In genomic region chr17:71600137-71600789, GRCh38 we compare ENCODE assay signal across 19 cellular contexts.
"Had no signal": no experiment of that assay in that cellular context is flagged by ENCODE, and none has a peak within 500 bp of the region (broad histone marks: within the 10 kb centered on the region; RNA-seq: fewer than 3 reads in every experiment).

No MANE protein-coding gene starts in this region.

- H3K27ac ChIP-seq: lower lobe of right lung, suprapubic skin, upper lobe of left lung, WERI-Rb-1 had no signal

- H3K9me3 ChIP-seq: lower lobe of right lung, suprapubic skin, upper lobe of left lung had no signal

- H3K36me3 ChIP-seq: lower lobe of right lung, suprapubic skin, upper lobe of left lung, WERI-Rb-1 had no signal

- DNase-seq: activated CD4-positive, alpha-beta memory T cell treated with anti-CD3 and anti-CD28 coated beads, Interleukin-2, amount 10 ng/mL, durations not matched to agents 7 days and 5 days; activated CD4-positive, alpha-beta T cell treated with anti-CD3 and anti-CD28 coated beads for 36 hours; activated gamma-delta T cell; activated T-cell treated with anti-CD3 and anti-CD28 coated beads, Interleukin-2, amount 50 U/mL, for 48 hours; amygdala; cerebellar nuclear complex; dermis blood vessel endothelial cell; erythroblast; foreskin fibroblast; glutamatergic neuron; lower lobe of right lung; natural killer cell; right cardiac atrium; stimulated activated CD4-positive, alpha-beta T cell treated with anti-CD3 and anti-CD28 coated beads, Interleukin-12 subunit alpha, Interleukin-12 subunit beta, amount 100 ng/mL, for 4 hours; stimulated activated CD4-positive, alpha-beta T cell treated with anti-CD3 and anti-CD28 coated beads, Interleukin-2, amount 100 ng/mL, for 48 hours; stimulated activated naive CD4-positive, alpha-beta T cell treated with Interleukin-2 at 50 U/mL for 16 hours; upper lobe of left lung; WERI-Rb-1 had no signal

- ATAC-seq: activated CD4-positive, alpha-beta T cell treated with anti-CD3 and anti-CD28 coated beads for 36 hours; lower lobe of right lung; natural killer cell; right cardiac atrium had no signal

- H3K4me1 ChIP-seq: lower lobe of right lung, suprapubic skin, upper lobe of left lung had no signal

- H3K4me3 ChIP-seq: lower lobe of right lung, suprapubic skin, upper lobe of left lung had no signal

- H3K27me3 ChIP-seq: suprapubic skin, upper lobe of left lung had no signal
